In the genomic region with DNA sequence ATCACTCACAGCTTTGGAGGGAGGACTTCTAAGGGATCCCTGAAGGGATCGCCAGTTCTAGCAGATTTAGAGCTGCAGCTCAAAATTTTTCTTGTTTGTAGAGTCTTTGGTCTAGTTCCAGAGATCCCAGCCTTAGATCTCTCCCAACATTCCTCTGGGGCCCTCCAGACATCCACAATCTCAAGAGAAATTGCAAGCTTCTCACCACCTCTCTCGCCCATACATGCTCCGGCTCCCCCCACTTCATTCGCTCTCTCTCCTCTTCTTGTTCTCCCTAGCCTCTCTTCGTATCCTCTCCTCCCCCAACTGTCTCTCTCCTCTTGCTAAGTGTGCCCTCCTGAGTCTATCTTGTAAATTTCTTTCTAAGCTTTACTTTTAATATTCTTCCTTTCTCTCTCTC, we compare ENCODE assay signal across 1 cellular context.
TF ChIP-seq lines count a peak whose summit lies in the region.

No MANE protein-coding gene starts in this region.

TF ChIP-seq in HEK293, 187 proteins besides CTCF, POLR2A, EP300 and RAD21 (continued from another document):
- TF ChIP-seq, protein P1, sequence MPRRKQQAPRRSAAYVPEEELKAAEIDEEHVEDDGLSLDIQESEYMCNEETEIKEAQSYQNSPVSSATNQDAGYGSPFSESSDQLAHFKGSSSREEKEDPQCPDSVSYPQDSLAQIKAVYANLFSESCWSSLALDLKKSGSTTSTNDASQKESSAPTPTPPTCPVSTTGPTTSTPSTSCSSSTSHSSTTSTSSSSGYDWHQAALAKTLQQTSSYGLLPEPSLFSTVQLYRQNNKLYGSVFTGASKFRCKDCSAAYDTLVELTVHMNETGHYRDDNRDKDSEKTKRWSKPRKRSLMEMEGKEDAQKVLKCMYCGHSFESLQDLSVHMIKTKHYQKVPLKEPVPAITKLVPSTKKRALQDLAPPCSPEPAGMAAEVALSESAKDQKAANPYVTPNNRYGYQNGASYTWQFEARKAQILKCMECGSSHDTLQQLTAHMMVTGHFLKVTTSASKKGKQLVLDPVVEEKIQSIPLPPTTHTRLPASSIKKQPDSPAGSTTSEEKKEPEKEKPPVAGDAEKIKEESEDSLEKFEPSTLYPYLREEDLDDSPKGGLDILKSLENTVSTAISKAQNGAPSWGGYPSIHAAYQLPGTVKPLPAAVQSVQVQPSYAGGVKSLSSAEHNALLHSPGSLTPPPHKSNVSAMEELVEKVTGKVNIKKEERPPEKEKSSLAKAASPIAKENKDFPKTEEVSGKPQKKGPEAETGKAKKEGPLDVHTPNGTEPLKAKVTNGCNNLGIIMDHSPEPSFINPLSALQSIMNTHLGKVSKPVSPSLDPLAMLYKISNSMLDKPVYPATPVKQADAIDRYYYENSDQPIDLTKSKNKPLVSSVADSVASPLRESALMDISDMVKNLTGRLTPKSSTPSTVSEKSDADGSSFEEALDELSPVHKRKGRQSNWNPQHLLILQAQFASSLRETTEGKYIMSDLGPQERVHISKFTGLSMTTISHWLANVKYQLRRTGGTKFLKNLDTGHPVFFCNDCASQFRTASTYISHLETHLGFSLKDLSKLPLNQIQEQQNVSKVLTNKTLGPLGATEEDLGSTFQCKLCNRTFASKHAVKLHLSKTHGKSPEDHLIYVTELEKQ (tag by site-specific recombination; IDR thresholded peaks at IDR 0.05; ENCODE audit: borderline replicate concordance), result no peak
- TF ChIP-seq ZBTB17 (tag by site-specific recombination; IDR thresholded peaks at IDR 0.05), result peak; percentile 64
TF ChIP-seq in HEK293: peak in this region for 6.
